Comparison of ENCODE assay signal across 29 cellular contexts in genomic region chr4:20273793-20274192, GRCh38. TPM values are rescaled to one million over a fixed set of nuclear protein-coding genes. Genes with fewer than 3 reads are reported as not detected.
DNase-seq lines count a peak whose midpoint lies in the region; ATAC-seq, FAIRE-seq and TF ChIP-seq lines count a peak whose summit lies in the region.
"Had no signal": no experiment of that assay in that cellular context is flagged by ENCODE, and none has a peak within 500 bp of the region (broad histone marks: within the 10 kb centered on the region; RNA-seq: fewer than 3 reads in every experiment).

No MANE protein-coding gene starts in this region.

- H3K36me3 ChIP-seq in neuronal stem cell (replicated peaks in 1 of 2; ENCODE audit: control insufficient read depth in 2 of 2, insufficient read depth in 2 of 2, low read length in 2 of 2) (peaks cover 0 to 36% of the 10 kb centered on the region in 2 donors), mesenchymal stem cell (ENCODE audit: control insufficient read depth in 1 of 2, insufficient read depth in 2 of 2, low read depth in 1 of 2, low read length in 2 of 2) (peaks cover 0 to 21% of the 10 kb centered on the region in 2 experiments)
- H3K36me3 ChIP-seq: gastrocnemius medialis, thyroid gland had no signal

- H3K4me1 ChIP-seq in foreskin keratinocyte: peaks cover 30% of the 10 kb centered on the region
- peaks cover 4 to 11% of the 10 kb centered on the region in 2 donors for H3K4me1 ChIP-seq in neuronal stem cell (ENCODE audit: control insufficient read depth in 2 of 2, insufficient read depth in 1 of 2, low read depth in 1 of 2, low read length in 2 of 2)
- no peaks in the 10 kb centered on the region for H3K4me1 ChIP-seq in mesenchymal stem cell (ENCODE audit: control insufficient read depth, insufficient read depth, low read depth, low read length)
- H3K4me1 ChIP-seq: gastrocnemius medialis, thyroid gland had no signal

- H2BK12ac ChIP-seq in neuronal stem cell (ENCODE audit: low read length) (no peak overlapping the region), mesenchymal stem cell (ENCODE audit: low read length in 2 of 2) (no peak overlapping the region)

- no peak overlapping the region for H3K4me2 ChIP-seq in neuronal stem cell (ENCODE audit: insufficient read depth, low read length, poor library complexity, severe bottlenecking)
- H3K4me2 ChIP-seq in mesenchymal stem cell (ENCODE audit: low read length, poor library complexity, severe bottlenecking): no peak overlapping the region
- H3K4me2 ChIP-seq: PC-9 had no signal

- no peak for TF ChIP-seq CTCF in foreskin keratinocyte (conservative IDR thresholded peaks at IDR 0.05)

- H2AK5ac ChIP-seq in neuronal stem cell (ENCODE audit: low read depth, low read length) (no peak overlapping the region), mesenchymal stem cell (ENCODE audit: low read length, severe bottlenecking) (no peak overlapping the region)

- H4K91ac ChIP-seq in neuronal stem cell (ENCODE audit: low read depth, low read length, poor library complexity) (no peak overlapping the region), mesenchymal stem cell (ENCODE audit: low read length) (no peak overlapping the region)

- peak overlapping the region; percentile 21 for H3K9ac ChIP-seq in neuronal stem cell (ENCODE audit: low read depth, low read length, poor library complexity)
- no peak overlapping the region for H3K9ac ChIP-seq in mesenchymal stem cell (ENCODE audit: low read length)
- H3K9ac ChIP-seq: GM23248 had no signal

- H4K8ac ChIP-seq in neuronal stem cell (ENCODE audit: low read depth, low read length) (no peak overlapping the region), mesenchymal stem cell (ENCODE audit: low read length) (no peak overlapping the region)

- no peak for TF ChIP-seq POLR2A in H54 (IDR thresholded peaks at IDR 0.05; ENCODE audit: low read depth, low read length)

- H3K27me3 ChIP-seq in foreskin keratinocyte (no peaks in the 10 kb centered on the region), neuronal stem cell (ENCODE audit: control insufficient read depth in 3 of 3, insufficient read depth in 3 of 3, low read depth in 1 of 3, low read length in 3 of 3) (no peaks in the 10 kb centered on the region), mesenchymal stem cell (ENCODE audit: control insufficient read depth in 1 of 2, insufficient read depth in 1 of 2, low read length in 2 of 2) (no peaks in the 10 kb centered on the region)
- H3K27me3 ChIP-seq: gastrocnemius medialis, thyroid gland had no signal

- intact Hi-C loops in activated CD4-positive, alpha-beta memory T cell treated with anti-CD3 and anti-CD28 coated beads for 36 hours (cut with micrococcal nuclease): no loop called here

- H3K27me3 Mint-ChIP-seq in activated CD4-positive, alpha-beta memory T cell treated with anti-CD3 and anti-CD28 coated beads for 36 hours: no peaks in the 10 kb centered on the region
- H3K27me3 Mint-ChIP-seq: activated naive CD8-positive, alpha-beta T cell treated with anti-CD3 and anti-CD28 coated beads for 36 hours; CD4-positive, alpha-beta memory T cell; progenitor cell of endocrine pancreas had no signal

- H3K9me3 ChIP-seq in neuronal stem cell (replicated peaks in 1 of 2; ENCODE audit: control insufficient read depth in 2 of 2, insufficient read depth in 1 of 2, low read depth in 1 of 2, low read length in 2 of 2) (no peaks in the 10 kb centered on the region), mesenchymal stem cell (ENCODE audit: control insufficient read depth, low read length) (no peaks in the 10 kb centered on the region)
- H3K9me3 ChIP-seq: gastrocnemius medialis, thyroid gland had no signal

- H3K79me1 ChIP-seq in neuronal stem cell (ENCODE audit: low read depth, low read length): no peaks in the 10 kb centered on the region
- no peaks in the 10 kb centered on the region for H3K79me1 ChIP-seq in mesenchymal stem cell (replicated peaks; ENCODE audit: low read length, poor library complexity, severe bottlenecking)

- peak; percentile 58 for FAIRE-seq in H54 (lab: Jason Lieb, UNC)
- FAIRE-seq: kidney had no signal

- peak overlapping the region; percentile 56 for H3K14ac ChIP-seq in neuronal stem cell (ENCODE audit: low read length)
- no peak overlapping the region for H3K14ac ChIP-seq in mesenchymal stem cell (ENCODE audit: low read length in 2 of 2)

- H3K23ac ChIP-seq in neuronal stem cell (ENCODE audit: low read depth, low read length, poor library complexity) (no peak overlapping the region), mesenchymal stem cell (ENCODE audit: low read length in 2 of 2) (no peak overlapping the region)

- H3K36me3 Mint-ChIP-seq in activated CD4-positive, alpha-beta memory T cell treated with anti-CD3 and anti-CD28 coated beads for 36 hours: no peaks in the 10 kb centered on the region
- H3K36me3 Mint-ChIP-seq: activated naive CD8-positive, alpha-beta T cell treated with anti-CD3 and anti-CD28 coated beads for 36 hours; CD4-positive, alpha-beta memory T cell had no signal

- H2BK120ac ChIP-seq in neuronal stem cell (ENCODE audit: low read depth, low read length) (no peak overlapping the region), mesenchymal stem cell (ENCODE audit: low read depth, low read length) (no peak overlapping the region)

- no peak overlapping the region for H3K27ac ChIP-seq in foreskin keratinocyte
- no peak overlapping the region for H3K27ac ChIP-seq in neuronal stem cell (replicated peaks; ENCODE audit: low read length)
- no peak overlapping the region for H3K27ac ChIP-seq in mesenchymal stem cell (ENCODE audit: low read length, poor library complexity, severe bottlenecking)
- H3K27ac ChIP-seq: GM23248, PC-9, skin epidermis, thyroid gland had no signal

- WGBS in neuronal stem cell (ENCODE audit: extremely low coverage in 2 of 2, insufficient read length in 2 of 2, insufficient replicate concordance in 1 of 2), 2 donors: no CpG with 5 or more reads among the region's 11 CpGs
- 91% methylated on average over 10 of the region's 11 CpGs for WGBS in mesenchymal stem cell

- POLR2A ChIA-PET in activated CD4-positive, alpha-beta memory T cell treated with anti-CD3 and anti-CD28 coated beads for 36 hours (lab: Charles Lee): no interaction called here

- H3K27ac Mint-ChIP-seq in activated CD4-positive, alpha-beta memory T cell treated with anti-CD3 and anti-CD28 coated beads for 36 hours: no peak overlapping the region
- H3K27ac Mint-ChIP-seq: activated naive CD8-positive, alpha-beta T cell treated with anti-CD3 and anti-CD28 coated beads for 36 hours; activated T-helper 2 cell treated with anti-CD3 and anti-CD28 coated beads, Interferon-gamma antibody, Interleukin-2, Interleukin-4, amounts not matched to agents 10 μg/mL and 5 μg/mL and 100 μg/mL, durations not matched to agents 14 hours and 24 hours and 36 hours; CD4-positive, alpha-beta memory T cell; progenitor cell of endocrine pancreas had no signal

- H3K18ac ChIP-seq in neuronal stem cell (ENCODE audit: low read length) (no peak overlapping the region), mesenchymal stem cell (ENCODE audit: low read depth in 1 of 2, low read length in 2 of 2) (no peak overlapping the region)

- H3K4me1 Mint-ChIP-seq in activated CD4-positive, alpha-beta memory T cell treated with anti-CD3 and anti-CD28 coated beads for 36 hours (ENCODE audit: low read depth): no peaks in the 10 kb centered on the region
- H3K4me1 Mint-ChIP-seq: activated naive CD8-positive, alpha-beta T cell treated with anti-CD3 and anti-CD28 coated beads for 36 hours; CD4-positive, alpha-beta memory T cell had no signal

- H2AFZ ChIP-seq in neuronal stem cell (ENCODE audit: low read length) (no peak overlapping the region), mesenchymal stem cell (ENCODE audit: low read depth, low read length) (no peak overlapping the region)
- H2AFZ ChIP-seq: GM23248, PC-9 had no signal

- CTCF ChIA-PET in activated CD4-positive, alpha-beta memory T cell treated with anti-CD3 and anti-CD28 coated beads for 36 hours (lab: Charles Lee): no interaction called here

- H2BK15ac ChIP-seq in neuronal stem cell (ENCODE audit: low read length) (no peak overlapping the region), mesenchymal stem cell (ENCODE audit: low read depth, poor library complexity, severe bottlenecking) (no peak overlapping the region)

- ATAC-seq in foreskin keratinocyte (peak; percentile 65), HG03135 (IDR thresholded peaks at IDR 0.05; ENCODE audit: unreplicated experiment) (no peak)
- ATAC-seq: gastrocnemius medialis had no signal

- H3K4ac ChIP-seq in neuronal stem cell (ENCODE audit: low read length) (no peak overlapping the region), mesenchymal stem cell (ENCODE audit: low read depth in 1 of 2, low read length in 2 of 2) (no peak overlapping the region)

- peaks cover 5% of the 10 kb centered on the region for H3K9me3 Mint-ChIP-seq in activated CD4-positive, alpha-beta memory T cell treated with anti-CD3 and anti-CD28 coated beads for 36 hours
- H3K9me3 Mint-ChIP-seq: activated naive CD8-positive, alpha-beta T cell treated with anti-CD3 and anti-CD28 coated beads for 36 hours; activated T-helper 2 cell treated with anti-CD3 and anti-CD28 coated beads, Interferon-gamma antibody, Interleukin-2, Interleukin-4, amounts not matched to agents 10 μg/mL and 5 μg/mL and 100 μg/mL, durations not matched to agents 14 hours and 24 hours and 36 hours; CD4-positive, alpha-beta memory T cell; neural crest cell had no signal

- no peak overlapping the region for H3K4me3 Mint-ChIP-seq in activated CD4-positive, alpha-beta memory T cell treated with anti-CD3 and anti-CD28 coated beads for 36 hours
- H3K4me3 Mint-ChIP-seq: activated naive CD8-positive, alpha-beta T cell treated with anti-CD3 and anti-CD28 coated beads for 36 hours; CD4-positive, alpha-beta memory T cell; neural crest cell had no signal

- H2BK5ac ChIP-seq in neuronal stem cell (ENCODE audit: low read length) (no peak overlapping the region), mesenchymal stem cell (ENCODE audit: low read depth, low read length, poor library complexity, severe bottlenecking) (no peak overlapping the region)

- no peak for DNase-seq in H54 (ENCODE audit: insufficient read length, low spot score)
- peak; percentile 10 for DNase-seq in NCI-H510A (lab: John Stamatoyannopoulos, UW)
- no peak for DNase-seq in foreskin keratinocyte
- no peak for DNase-seq in neuronal stem cell (ENCODE audit: low spot score)
- no peak for DNase-seq in activated CD4-positive, alpha-beta memory T cell treated with anti-CD3 and anti-CD28 coated beads for 36 hours
- no peak for DNase-seq in Kasumi-1 (lab: John Stamatoyannopoulos, UW)
- no peak for DNase-seq in mesenchymal stem cell
- DNase-seq: activated CD4-positive, alpha-beta T cell treated with anti-CD3 and anti-CD28 coated beads for 48 hours; activated CD8-positive, alpha-beta memory T cell treated with anti-CD3 and anti-CD28 coated beads, Interleukin-2, amount 50 U/mL, for 4 hours; activated naive CD8-positive, alpha-beta T cell treated with anti-CD3 and anti-CD28 coated beads for 36 hours; caudate nucleus; CD4-positive, alpha-beta memory T cell; DMS79; erythroblast; GM23248; kidney; MV-4-11; NCI-H2107; PC-9; SIG-M5; stimulated activated naive CD4-positive, alpha-beta T cell; T-helper 1 cell; thyroid gland had no signal

- H3K4me3 ChIP-seq in neuronal stem cell (ENCODE audit: low read length in 2 of 2) (no peak overlapping the region), mesenchymal stem cell (ENCODE audit: insufficient read depth in 1 of 2, low read depth in 1 of 2, low read length in 2 of 2) (no peak overlapping the region)
- H3K4me3 ChIP-seq: gastrocnemius medialis, GM23248, PC-9, skin epidermis, thyroid gland had no signal

RNA-seq across cellular contexts. Expression of gene SLIT2, which starts 22.1 kb away (rescaled TPM):
- total RNA-seq in foreskin keratinocyte: 22.6 and 26.9 TPM in 2 replicates
- 4.5 and 6.0 TPM in 2 replicates for polyA plus RNA-seq in foreskin keratinocyte
- 0.73 TPM for polyA plus RNA-seq in neuronal stem cell (2013, experiment 1 of 2)
- polyA plus RNA-seq in neuronal stem cell (2013, experiment 2 of 2): 0.82 TPM
- total RNA-seq in activated CD4-positive, alpha-beta memory T cell treated with anti-CD3 and anti-CD28 coated beads for 36 hours: not detected
- polyA plus RNA-seq in mesenchymal stem cell (2013, experiment 1 of 2): 19.2 TPM
- polyA plus RNA-seq in mesenchymal stem cell (2013, experiment 2 of 2): 18.7 TPM
- total RNA-seq: activated naive CD8-positive, alpha-beta T cell treated with anti-CD3 and anti-CD28 coated beads for 36 hours; CD4-positive, alpha-beta memory T cell had no signal
- polyA plus RNA-seq: CD4-positive, alpha-beta memory T cell had no signal

Comparison
In these comparisons a context has a peak if more than half of its experiments do, and no peak if none do; other contexts are left out.
1. RNA of gene SLIT2, which starts 22.1 kb away (total RNA-seq): 22.6 to 26.9 TPM in foreskin keratinocyte; not detected in activated CD4-positive, alpha-beta memory T cell treated with anti-CD3 and anti-CD28 coated beads for 36 hours; every median in the first group is over 10 times any median in the second.